1 cellular context compared by ENCODE assay signal in the genomic region with DNA sequence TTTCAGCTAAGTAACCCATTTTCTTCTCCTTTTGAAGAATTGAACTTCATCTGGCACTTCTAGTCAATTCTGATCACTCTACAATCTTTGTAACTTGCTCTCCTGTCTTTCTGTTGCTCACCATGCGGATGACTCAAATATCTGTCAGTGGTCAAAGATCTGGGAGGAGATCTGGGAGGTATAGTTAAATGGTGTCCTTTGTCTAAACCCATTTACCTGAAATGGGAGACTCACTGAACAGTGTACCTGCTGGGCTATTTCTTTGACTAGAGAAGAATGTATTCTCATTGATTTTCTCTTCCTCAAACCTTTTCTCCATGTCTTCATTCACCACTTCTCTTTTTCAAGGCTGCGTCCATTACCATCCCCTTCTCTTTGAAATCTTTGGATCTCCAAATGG.
TF ChIP-seq lines count a peak whose summit lies in the region.

No MANE protein-coding gene starts in this region.

TF ChIP-seq in HepG2, 621 proteins besides CTCF, POLR2A, EP300 and RAD21:
- TF ChIP-seq ZNF770 (CRISPR knock-in tag; IDR thresholded peaks at IDR 0.05) (no peak), NBN (conservative IDR thresholded peaks at IDR 0.05) (no peak), ZNF510 (CRISPR knock-in tag; IDR thresholded peaks at IDR 0.05; ENCODE audit: low read depth) (no peak), PRDM10 (CRISPR knock-in tag; IDR thresholded peaks at IDR 0.05; ENCODE audit: low read depth) (no peak), CENPT (CRISPR knock-in tag; IDR thresholded peaks at IDR 0.05; ENCODE audit: low read depth) (no peak), RERE (CRISPR knock-in tag; IDR thresholded peaks at IDR 0.05; ENCODE audit: low read depth) (no peak)
